In the genomic region with DNA sequence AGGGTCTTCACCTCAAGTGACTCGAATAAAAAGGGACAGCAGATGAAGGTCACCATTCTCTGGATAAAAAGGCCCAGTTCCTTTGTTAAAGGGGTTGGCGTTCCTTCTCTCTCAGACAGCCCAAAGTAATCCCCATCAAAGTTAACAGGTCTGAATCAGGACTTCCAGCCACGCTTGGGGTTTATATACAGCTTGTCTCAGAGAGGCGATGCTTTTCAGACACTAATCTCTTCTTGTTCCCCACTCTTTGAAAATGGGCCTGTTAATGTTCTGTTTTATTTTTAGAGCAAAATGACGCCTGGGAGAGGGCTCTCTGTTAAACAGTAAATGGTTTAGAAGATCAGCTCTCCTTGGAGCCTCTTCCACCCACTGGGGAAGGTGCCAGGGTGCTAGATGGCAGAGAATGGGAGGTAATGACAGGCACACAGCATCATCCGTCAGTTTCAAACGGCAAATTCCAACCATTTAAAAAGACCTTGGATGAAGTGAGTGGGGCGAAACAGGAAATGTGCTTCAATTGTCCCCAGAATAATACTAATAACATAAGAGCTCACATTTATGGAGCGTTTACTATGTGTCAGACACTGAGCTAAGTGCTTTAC, we compare ENCODE assay signal across 13 cellular contexts.
DNase-seq lines count a peak whose midpoint lies in the region; ATAC-seq and TF ChIP-seq lines count a peak whose summit lies in the region.
"Had no signal": no experiment of that assay in that cellular context is flagged by ENCODE, and none has a peak within 500 bp of the region (broad histone marks: within the 10 kb centered on the region; RNA-seq: fewer than 3 reads in every experiment).

No MANE protein-coding gene starts in this region.

- H3K27ac Mint-ChIP-seq in activated CD4-positive, alpha-beta memory T cell treated with anti-CD3 and anti-CD28 coated beads for 36 hours: no peak overlapping the region
- H3K27ac Mint-ChIP-seq: activated naive CD8-positive, alpha-beta T cell treated with anti-CD3 and anti-CD28 coated beads, Interleukin-2, amount 10 ng/mL, durations not matched to agents 7 days and 5 days had no signal

- no peaks in the 10 kb centered on the region for H3K27me3 ChIP-seq in Peyer's patch
- no peaks in the 10 kb centered on the region for H3K27me3 ChIP-seq in left ventricle myocardium inferior (ENCODE audit: low read depth)
- H3K27me3 ChIP-seq in neuronal stem cell (ENCODE audit: control insufficient read depth in 3 of 3, insufficient read depth in 3 of 3, low read depth in 1 of 3, low read length in 3 of 3): no peaks in the 10 kb centered on the region

- no peak for TF ChIP-seq CTCF in Peyer's patch (IDR thresholded peaks at IDR 0.05)
- TF ChIP-seq CTCF in left ventricle myocardium inferior (IDR thresholded peaks at IDR 0.05; ENCODE audit: borderline replicate concordance): no peak

- H3K9me3 Mint-ChIP-seq in activated CD4-positive, alpha-beta memory T cell treated with anti-CD3 and anti-CD28 coated beads for 36 hours: no peaks in the 10 kb centered on the region
- H3K9me3 Mint-ChIP-seq: activated naive CD8-positive, alpha-beta T cell treated with anti-CD3 and anti-CD28 coated beads, Interleukin-2, amount 10 ng/mL, durations not matched to agents 7 days and 5 days had no signal

- no peak overlapping the region for H3K23ac ChIP-seq in neuronal stem cell (ENCODE audit: low read depth, low read length, poor library complexity)

- WGBS in neuronal stem cell (ENCODE audit: extremely low coverage in 2 of 2, insufficient read length in 2 of 2, insufficient replicate concordance in 1 of 2), 2 donors: no CpG with 5 or more reads among the region's 9 CpGs

- no peak overlapping the region for H2BK5ac ChIP-seq in neuronal stem cell (ENCODE audit: low read length)

- H3K79me1 ChIP-seq in neuronal stem cell (ENCODE audit: low read depth, low read length): no peaks in the 10 kb centered on the region

- intact Hi-C loops in left ventricle myocardium inferior (cut with micrococcal nuclease): no loop called here
- intact Hi-C loops in activated CD4-positive, alpha-beta memory T cell treated with anti-CD3 and anti-CD28 coated beads for 36 hours (cut with micrococcal nuclease): no loop called here

- H2AK5ac ChIP-seq in neuronal stem cell (ENCODE audit: low read depth, low read length): no peak overlapping the region

- H3K4ac ChIP-seq in neuronal stem cell (ENCODE audit: low read length): no peak overlapping the region

- no peak overlapping the region for H3K18ac ChIP-seq in neuronal stem cell (ENCODE audit: low read length)

- H3K4me1 Mint-ChIP-seq in activated CD4-positive, alpha-beta memory T cell treated with anti-CD3 and anti-CD28 coated beads for 36 hours (ENCODE audit: low read depth): no peaks in the 10 kb centered on the region
- H3K4me1 Mint-ChIP-seq: activated naive CD8-positive, alpha-beta T cell treated with anti-CD3 and anti-CD28 coated beads, Interleukin-2, amount 10 ng/mL, durations not matched to agents 7 days and 5 days had no signal

- no peak for TF ChIP-seq POLR2A in Peyer's patch (IDR thresholded peaks at IDR 0.05)

- no peak for ATAC-seq in HG02623 (IDR thresholded peaks at IDR 0.05; ENCODE audit: unreplicated experiment)
- ATAC-seq: left lobe of liver had no signal

- no peak overlapping the region for H2BK120ac ChIP-seq in neuronal stem cell (ENCODE audit: low read depth, low read length)

- H3K36me3 ChIP-seq in Peyer's patch: no peaks in the 10 kb centered on the region
- H3K36me3 ChIP-seq in left ventricle myocardium inferior: no peaks in the 10 kb centered on the region
- no peaks in the 10 kb centered on the region for H3K36me3 ChIP-seq in neuronal stem cell (replicated peaks in 1 of 2; ENCODE audit: control insufficient read depth in 2 of 2, insufficient read depth in 2 of 2, low read length in 2 of 2)

- no peak overlapping the region for H3K4me2 ChIP-seq in neuronal stem cell (ENCODE audit: insufficient read depth, low read length, poor library complexity, severe bottlenecking)

- H3K9me3 ChIP-seq in Peyer's patch (no peaks in the 10 kb centered on the region), left ventricle myocardium inferior (replicated peaks) (no peaks in the 10 kb centered on the region), neuronal stem cell (replicated peaks in 1 of 2; ENCODE audit: control insufficient read depth in 2 of 2, insufficient read depth in 1 of 2, low read depth in 1 of 2, low read length in 2 of 2) (no peaks in the 10 kb centered on the region)

- peak; percentile 28 for DNase-seq in DMS53 treated with DMSO at 0.1 percent for 48 hours (lab: John Stamatoyannopoulos, UW; ENCODE audit: unreplicated experiment)
- no peak for DNase-seq in Peyer's patch
- DNase-seq in left ventricle myocardium inferior: no peak
- no peak for DNase-seq in neuronal stem cell (ENCODE audit: low spot score)
- DNase-seq in NCI-H345 treated with DMSO at 0.1 percent for 48 hours (lab: John Stamatoyannopoulos, UW; ENCODE audit: unreplicated experiment): no peak
- DNase-seq in HT-29 (ENCODE audit: low spot score): no peak
- no peak for DNase-seq in activated CD4-positive, alpha-beta memory T cell treated with anti-CD3 and anti-CD28 coated beads for 36 hours
- DNase-seq: activated CD4-positive, alpha-beta T cell treated with anti-CD3 and anti-CD28 coated beads for 1 hour; activated naive CD8-positive, alpha-beta T cell treated with anti-CD3 and anti-CD28 coated beads, Interleukin-2, amount 10 ng/mL, durations not matched to agents 7 days and 5 days; activated T-cell treated with anti-CD3 and anti-CD28 coated beads, Interleukin-2, amount 50 U/mL, for 1 hour; T-helper 1 cell had no signal

- no peak overlapping the region for H3K4me3 Mint-ChIP-seq in activated CD4-positive, alpha-beta memory T cell treated with anti-CD3 and anti-CD28 coated beads for 36 hours
- H3K4me3 Mint-ChIP-seq: activated naive CD8-positive, alpha-beta T cell treated with anti-CD3 and anti-CD28 coated beads, Interleukin-2, amount 10 ng/mL, durations not matched to agents 7 days and 5 days had no signal

- H2AFZ ChIP-seq in neuronal stem cell (ENCODE audit: low read length): peak overlapping the region; percentile 30

- H3K4me3 ChIP-seq in Peyer's patch (no peak overlapping the region), left ventricle myocardium inferior (no peak overlapping the region), neuronal stem cell (ENCODE audit: low read length in 2 of 2) (no peak overlapping the region)

- H3K36me3 Mint-ChIP-seq in activated CD4-positive, alpha-beta memory T cell treated with anti-CD3 and anti-CD28 coated beads for 36 hours: no peaks in the 10 kb centered on the region
- H3K36me3 Mint-ChIP-seq: activated naive CD8-positive, alpha-beta T cell treated with anti-CD3 and anti-CD28 coated beads, Interleukin-2, amount 10 ng/mL, durations not matched to agents 7 days and 5 days had no signal

- POLR2A ChIA-PET in activated CD4-positive, alpha-beta memory T cell treated with anti-CD3 and anti-CD28 coated beads for 36 hours (lab: Charles Lee): no interaction called here

- H2BK12ac ChIP-seq in neuronal stem cell (ENCODE audit: low read length): no peak overlapping the region

- no peak overlapping the region for H3K14ac ChIP-seq in neuronal stem cell (ENCODE audit: low read length)

- no peak overlapping the region for H3K9ac ChIP-seq in neuronal stem cell (ENCODE audit: low read depth, low read length, poor library complexity)

- H4K8ac ChIP-seq in neuronal stem cell (ENCODE audit: low read depth, low read length): no peak overlapping the region

- peaks cover 6% of the 10 kb centered on the region for H3K27me3 Mint-ChIP-seq in activated CD4-positive, alpha-beta memory T cell treated with anti-CD3 and anti-CD28 coated beads for 36 hours

- H2BK15ac ChIP-seq in neuronal stem cell (ENCODE audit: low read length): no peak overlapping the region

- no peak overlapping the region for H4K91ac ChIP-seq in neuronal stem cell (ENCODE audit: low read depth, low read length, poor library complexity)

- H3K4me1 ChIP-seq in Peyer's patch (peaks cover 0 to 35% (median 0%) of the 10 kb centered on the region in 4 donors), left ventricle myocardium inferior (peaks cover 20% of the 10 kb centered on the region), neuronal stem cell (ENCODE audit: control insufficient read depth in 2 of 2, insufficient read depth in 1 of 2, low read depth in 1 of 2, low read length in 2 of 2) (peaks cover 21 to 24% of the 10 kb centered on the region in 2 donors)

- CTCF ChIA-PET in activated CD4-positive, alpha-beta memory T cell treated with anti-CD3 and anti-CD28 coated beads for 36 hours (lab: Charles Lee): interaction anchor here (1.2 to 1.6 kb wide), 2 partner anchors 11 to 13 kb away, joined by 3 to 5 read pairs; no protein-coding TSS in a partner anchor

- H3K27ac ChIP-seq in Peyer's patch (peak overlapping the region in 3 of 4 donors; percentile 24 to 84 (median 52)), left ventricle myocardium inferior (replicated peaks) (peak overlapping the region; percentile 25), neuronal stem cell (replicated peaks; ENCODE audit: low read length) (no peak overlapping the region)
